20 cellular contexts compared by ENCODE assay signal in genomic region chr13:24685314-24685713, GRCh38. TPM values are rescaled to one million over a fixed set of nuclear protein-coding genes. Genes with fewer than 3 reads are reported as not detected.
A peak's percentile ranks its signal among the peaks of the same experiment; 100 is the strongest.
DNase-seq lines count a peak whose midpoint lies in the region; ATAC-seq and TF ChIP-seq lines count a peak whose summit lies in the region.
"Had no signal": no experiment of that assay in that cellular context is flagged by ENCODE, and none has a peak within 500 bp of the region (broad histone marks: within the 10 kb centered on the region; RNA-seq: fewer than 3 reads in every experiment).

No MANE protein-coding gene starts in this region.

- no peak for DNase-seq in central memory CD8-positive, alpha-beta T cell (ENCODE audit: low spot score in 2 of 2)
- DNase-seq in mesenteric fat pad (ENCODE audit: low spot score) (peak; percentile 73), cerebellum (ENCODE audit: low spot score) (no peak), T-helper 9 cell (no peak)
- DNase-seq: ACHN, COR-L47, DMS153, GF-D8, GOT3, NCI-H1105, NCI-H1694, NCI-H2081 treated with DMSO at 0.1 percent for 48 hours, NCI-H510A, NCI-H774, SHP77, SK-N-SH had no signal

- peaks cover 68 to 91% (median 87%) of the 10 kb centered on the region in 11 experiments for H3K27me3 ChIP-seq in BLaER1 treated with 17β-estradiol and CSF1 and Interleukin-3, amounts not matched to agents 10 nM and 100 nM
- H3K27me3 ChIP-seq in Loucy (ENCODE audit: insufficient read depth, low read length, poor library complexity, severe bottlenecking) = no peaks in the 10 kb centered on the region

- no peaks in the 10 kb centered on the region for H3K79me2 ChIP-seq in Loucy (ENCODE audit: insufficient read depth, low read length)

- peaks cover 0 to 65% (median 48%) of the 10 kb centered on the region in 11 experiments; a peak in 18 of 22 replicates for H4K20me1 ChIP-seq in BLaER1 treated with 17β-estradiol and CSF1 and Interleukin-3, amounts not matched to agents 10 nM and 100 nM
- no peaks in the 10 kb centered on the region for H4K20me1 ChIP-seq in Loucy (ENCODE audit: insufficient read depth, low read length, poor library complexity, severe bottlenecking)

- H3K27me3 Mint-ChIP-seq in central memory CD8-positive, alpha-beta T cell = peaks cover 43% of the 10 kb centered on the region

- no peak overlapping the region for H3K27ac Mint-ChIP-seq in central memory CD8-positive, alpha-beta T cell (ENCODE audit: low read depth)

- peak overlapping the region; percentile 72 to 95 (median 83); a peak in 21 of 22 replicates for H3K4me2 ChIP-seq in BLaER1 treated with 17β-estradiol and CSF1 and Interleukin-3, amounts not matched to agents 10 nM and 100 nM
- peak overlapping the region; percentile 89 for H3K4me2 ChIP-seq in Loucy (ENCODE audit: low read depth, low read length, poor library complexity, severe bottlenecking)
- H3K4me2 ChIP-seq: SK-N-SH had no signal

- peak overlapping the region; percentile 46 for H3K4me3 Mint-ChIP-seq in central memory CD8-positive, alpha-beta T cell

- H3K9me3 Mint-ChIP-seq in central memory CD8-positive, alpha-beta T cell = no peaks in the 10 kb centered on the region

- ATAC-seq in central memory CD8-positive, alpha-beta T cell (replicated peaks; ENCODE audit: extremely low read depth, poor library complexity, severe bottlenecking) = no peak
- ATAC-seq in GM18511 (IDR thresholded peaks at IDR 0.05; ENCODE audit: unreplicated experiment) = no peak

- H3K9me3 ChIP-seq in BLaER1 treated with 17β-estradiol and CSF1 and Interleukin-3, amounts not matched to agents 10 nM and 100 nM (replicated peaks in 1 of 11) = no peaks in the 10 kb centered on the region
- no peaks in the 10 kb centered on the region for H3K9me3 ChIP-seq in Loucy (ENCODE audit: insufficient read depth, low read depth, low read length)
- H3K9me3 ChIP-seq: SK-N-SH had no signal

- no peaks in the 10 kb centered on the region for H3K9me2 ChIP-seq in Loucy (replicated peaks; ENCODE audit: low read depth, low read length)
- H3K9me2 ChIP-seq: SK-N-SH had no signal

- peak overlapping the region in 3 of 10 experiments; percentile 16 to 55 (median 26); a peak in 1 of 20 replicates for H3K4me3 ChIP-seq in BLaER1 treated with 17β-estradiol and CSF1 and Interleukin-3, amounts not matched to agents 10 nM and 100 nM
- peak overlapping the region; percentile 68 for H3K4me3 ChIP-seq in Loucy (ENCODE audit: low read length, poor library complexity, severe bottlenecking)

- H3K9ac ChIP-seq in BLaER1 treated with 17β-estradiol and CSF1 and Interleukin-3, amounts not matched to agents 10 nM and 100 nM = no peak overlapping the region
- H3K9ac ChIP-seq in Loucy (ENCODE audit: low read depth, low read length, poor library complexity, severe bottlenecking) = peak overlapping the region; percentile 70
- H3K9ac ChIP-seq: SK-N-SH had no signal

- no peak for TF ChIP-seq CTCF in Loucy (conservative IDR thresholded peaks at IDR 0.05; ENCODE audit: low read length)

- H3K36me3 ChIP-seq in BLaER1 treated with 17β-estradiol and CSF1 and Interleukin-3, amounts not matched to agents 10 nM and 100 nM = no peaks in the 10 kb centered on the region
- H3K36me3 ChIP-seq in Loucy (ENCODE audit: insufficient read depth, low read length) = no peaks in the 10 kb centered on the region

- peaks cover 27% of the 10 kb centered on the region for H3K4me1 Mint-ChIP-seq in central memory CD8-positive, alpha-beta T cell

- no peak overlapping the region for H3K27ac ChIP-seq in BLaER1 treated with 17β-estradiol and CSF1 and Interleukin-3, amounts not matched to agents 10 nM and 100 nM

- H3K4me1 ChIP-seq in BLaER1 treated with 17β-estradiol and CSF1 and Interleukin-3, amounts not matched to agents 10 nM and 100 nM = peaks cover 25 to 46% (median 40%) of the 10 kb centered on the region in 10 experiments
- peaks cover 24% of the 10 kb centered on the region for H3K4me1 ChIP-seq in Loucy (ENCODE audit: insufficient read depth, low read length, poor library complexity, severe bottlenecking)

- H3F3A ChIP-seq in Loucy (ENCODE audit: low read depth) = peaks cover 5% of the 10 kb centered on the region; the same call in 1 of the 2 replicates

- no peak overlapping the region for H2AFZ ChIP-seq in Loucy (ENCODE audit: low read length)

- H3K36me3 Mint-ChIP-seq in central memory CD8-positive, alpha-beta T cell (ENCODE audit: insufficient read depth) = no peaks in the 10 kb centered on the region

RNA-seq across cellular contexts. Expression of gene ATP12A, which starts 5.1 kb away (rescaled TPM):
- not detected for total RNA-seq in mesenteric fat pad
- 0.36 TPM for total RNA-seq in cerebellum
- total RNA-seq: RPMI7951 had no signal
